In the genomic region with DNA sequence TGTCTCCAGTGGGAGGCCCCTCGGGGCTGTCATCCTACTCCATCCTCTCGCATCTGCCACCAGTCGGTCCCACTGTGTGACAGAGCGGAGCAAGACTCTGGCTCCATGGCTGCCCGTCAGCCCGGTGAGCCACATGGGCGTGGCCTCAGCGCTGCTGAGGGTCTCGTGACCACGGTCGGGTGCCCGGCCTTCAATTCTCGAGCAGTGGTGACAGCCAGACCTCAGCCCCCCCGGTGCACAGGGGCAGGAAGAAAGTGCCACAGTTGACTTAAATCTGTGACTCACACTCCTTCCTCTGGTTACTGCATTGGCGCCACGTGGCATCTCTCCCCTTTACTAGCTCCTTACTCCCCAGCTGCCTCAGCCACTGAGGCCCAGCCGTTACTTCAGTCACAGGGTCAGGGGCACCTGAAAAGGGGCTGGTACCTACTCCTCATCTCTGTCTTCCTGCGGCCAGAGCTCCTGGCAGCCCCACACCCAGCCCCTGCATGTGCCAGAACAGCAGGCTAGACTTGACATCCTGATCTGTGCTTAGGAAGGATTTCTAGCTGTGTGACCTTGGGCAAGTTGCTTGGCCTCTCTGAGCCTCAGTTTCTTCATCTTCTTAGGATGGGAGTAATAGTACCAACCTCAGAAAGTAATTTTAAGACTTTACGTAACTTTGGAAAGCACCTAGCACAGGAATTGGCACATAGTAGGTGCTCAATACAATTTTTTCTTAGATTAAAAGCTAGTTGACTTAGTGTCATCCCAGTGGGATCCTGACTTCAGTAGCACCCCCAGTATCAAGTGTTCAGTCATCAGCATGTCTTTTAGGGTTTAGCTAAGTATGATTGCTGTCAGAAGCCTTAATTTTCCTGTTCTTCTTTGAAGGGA, we compare ENCODE assay signal across 8 cellular contexts.
DNase-seq lines count a peak whose midpoint lies in the region; ATAC-seq and TF ChIP-seq lines count a peak whose summit lies in the region.

No MANE protein-coding gene starts in this region.

- peak; percentile 53 for ATAC-seq in HG03469 (IDR thresholded peaks at IDR 0.05; ENCODE audit: unreplicated experiment)
- ATAC-seq in activated naive CD8-positive, alpha-beta T cell treated with anti-CD3 and anti-CD28 coated beads, Interleukin-2, amount 50 U/mL, for 24 hours, result peak; percentile 70
- peak; percentile 85 to 86 for ATAC-seq in stimulated activated naive B cell treated with anti-CD40 and anti-IgM and Interleukin-4, amounts not matched to agents 10 μg/mL and 1 μg/mL and 100 μg/mL, for 72 hours (replicated peaks)

- H3K9me3 Mint-ChIP-seq in activated CD4-positive, alpha-beta T cell treated with anti-CD3 and anti-CD28 coated beads, Interleukin-2, amount 10 ng/mL, durations not matched to agents 24 days and 14 days, result no peaks in the 10 kb centered on the region
- no peaks in the 10 kb centered on the region for H3K9me3 Mint-ChIP-seq in activated naive CD8-positive, alpha-beta T cell treated with anti-CD3 and anti-CD28 coated beads, Interleukin-2, amount 50 U/mL, for 24 hours
- peaks cover 6 to 10% of the 10 kb centered on the region in 2 donors for H3K9me3 Mint-ChIP-seq in stimulated activated naive B cell treated with anti-CD40 and anti-IgM and Interleukin-4, amounts not matched to agents 10 μg/mL and 1 μg/mL and 100 μg/mL, for 72 hours

- intact Hi-C loops in activated CD4-positive, alpha-beta T cell treated with anti-CD3 and anti-CD28 coated beads, Interleukin-2, amount 10 ng/mL, durations not matched to agents 24 days and 14 days (cut with micrococcal nuclease), result loop anchor here (5.0 kb wide), 1 partner anchor 153 kb away; a partner anchor contains a TSS
- intact Hi-C loops in esophagus muscularis mucosa (cut with DNase I), result no loop called here

- H3K4me2 ChIP-seq in mesendoderm (ENCODE audit: low read length), result no peak overlapping the region

- no peak overlapping the region for H4K5ac ChIP-seq in mesendoderm (ENCODE audit: low read length)

- WGBS in mesendoderm (ENCODE audit: extremely low coverage, insufficient coverage, low lambda C conversion rate), result no CpG with 5 or more reads among the region's 19 CpGs
- 92% methylated on average over 18 of the region's 19 CpGs for WGBS in esophagus muscularis mucosa

- H3K9me3 ChIP-seq in esophagus muscularis mucosa, result no peaks in the 10 kb centered on the region

- no peak for TF ChIP-seq EP300 in esophagus muscularis mucosa (IDR thresholded peaks at IDR 0.05)

- H2BK120ac ChIP-seq in mesendoderm (ENCODE audit: low read depth, low read length), result no peak overlapping the region

- TF ChIP-seq CTCF in esophagus muscularis mucosa (IDR thresholded peaks at IDR 0.05), result no peak

- no peak overlapping the region for H2AK5ac ChIP-seq in mesendoderm (ENCODE audit: low read length)

- DNase-seq in activated CD4-positive, alpha-beta T cell treated with anti-CD3 and anti-CD28 coated beads, Interleukin-2, amount 10 ng/mL, durations not matched to agents 24 days and 14 days, result no peak
- DNase-seq in activated CD4-positive, alpha-beta T cell treated with anti-CD3 and anti-CD28 coated beads, Interleukin-2, amount 50 U/mL, for 1 hour, result no peak
- peak; percentile 65 for DNase-seq in activated naive CD8-positive, alpha-beta T cell treated with anti-CD3 and anti-CD28 coated beads, Interleukin-2, amount 50 U/mL, for 24 hours
- peak; percentile 74 for DNase-seq in stimulated activated naive B cell treated with anti-CD40 and anti-IgM and Interleukin-4, amounts not matched to agents 10 μg/mL and 1 μg/mL and 100 μg/mL, for 72 hours
- DNase-seq in SKM-1 (lab: John Stamatoyannopoulos, UW; ENCODE audit: unreplicated experiment) (no peak), mesendoderm (no peak), esophagus muscularis mucosa (ENCODE audit: extremely low spot score) (no peak)

- H3K79me2 ChIP-seq in mesendoderm (ENCODE audit: control insufficient read depth, insufficient read depth, low read length), result no peaks in the 10 kb centered on the region

- no peak overlapping the region for H3K9ac ChIP-seq in mesendoderm (ENCODE audit: low read length)

- no peaks in the 10 kb centered on the region for H3K27me3 Mint-ChIP-seq in activated CD4-positive, alpha-beta T cell treated with anti-CD3 and anti-CD28 coated beads, Interleukin-2, amount 10 ng/mL, durations not matched to agents 24 days and 14 days
- H3K27me3 Mint-ChIP-seq in activated naive CD8-positive, alpha-beta T cell treated with anti-CD3 and anti-CD28 coated beads, Interleukin-2, amount 50 U/mL, for 24 hours, result no peaks in the 10 kb centered on the region
- H3K27me3 Mint-ChIP-seq in stimulated activated naive B cell treated with anti-CD40 and anti-IgM and Interleukin-4, amounts not matched to agents 10 μg/mL and 1 μg/mL and 100 μg/mL, for 72 hours, result no peaks in the 10 kb centered on the region

- H3K4me1 Mint-ChIP-seq in activated CD4-positive, alpha-beta T cell treated with anti-CD3 and anti-CD28 coated beads, Interleukin-2, amount 10 ng/mL, durations not matched to agents 24 days and 14 days, result peaks cover 26% of the 10 kb centered on the region
- H3K4me1 Mint-ChIP-seq in activated naive CD8-positive, alpha-beta T cell treated with anti-CD3 and anti-CD28 coated beads, Interleukin-2, amount 50 U/mL, for 24 hours, result peaks cover 48% of the 10 kb centered on the region
- peaks cover 46 to 57% of the 10 kb centered on the region in 2 donors for H3K4me1 Mint-ChIP-seq in stimulated activated naive B cell treated with anti-CD40 and anti-IgM and Interleukin-4, amounts not matched to agents 10 μg/mL and 1 μg/mL and 100 μg/mL, for 72 hours

- H3K79me1 ChIP-seq in mesendoderm (ENCODE audit: low read length), result no peaks in the 10 kb centered on the region

- peaks cover 65% of the 10 kb centered on the region for H3K36me3 Mint-ChIP-seq in activated CD4-positive, alpha-beta T cell treated with anti-CD3 and anti-CD28 coated beads, Interleukin-2, amount 10 ng/mL, durations not matched to agents 24 days and 14 days (ENCODE audit: low read depth)
- peaks cover 58% of the 10 kb centered on the region for H3K36me3 Mint-ChIP-seq in activated naive CD8-positive, alpha-beta T cell treated with anti-CD3 and anti-CD28 coated beads, Interleukin-2, amount 50 U/mL, for 24 hours (ENCODE audit: low read depth)
- peaks cover 74 to 84% of the 10 kb centered on the region in 2 donors for H3K36me3 Mint-ChIP-seq in stimulated activated naive B cell treated with anti-CD40 and anti-IgM and Interleukin-4, amounts not matched to agents 10 μg/mL and 1 μg/mL and 100 μg/mL, for 72 hours

- H3K27ac ChIP-seq in mesendoderm (ENCODE audit: low read depth, low read length) (no peak overlapping the region), esophagus muscularis mucosa (replicated peaks in 1 of 4) (no peak overlapping the region)

- TF ChIP-seq POLR2A in esophagus muscularis mucosa (IDR thresholded peaks at IDR 0.05; ENCODE audit: low read depth), result no peak

- H3K4me1 ChIP-seq in mesendoderm (ENCODE audit: control insufficient read depth, low read depth, low read length), result no peaks in the 10 kb centered on the region
- peaks cover 0 to 5% (median 2%) of the 10 kb centered on the region in 4 donors for H3K4me1 ChIP-seq in esophagus muscularis mucosa

- no peak overlapping the region for H2BK5ac ChIP-seq in mesendoderm (ENCODE audit: low read length)

- no peak overlapping the region for H3K4me3 ChIP-seq in mesendoderm (ENCODE audit: low read length)
- no peak overlapping the region for H3K4me3 ChIP-seq in esophagus muscularis mucosa

- H3K23ac ChIP-seq in mesendoderm (ENCODE audit: low read length), result no peak overlapping the region

- H3K27me3 ChIP-seq in mesendoderm (ENCODE audit: insufficient read depth, low read length, poor library complexity) (no peaks in the 10 kb centered on the region), esophagus muscularis mucosa (no peaks in the 10 kb centered on the region)

- H3K4ac ChIP-seq in mesendoderm (ENCODE audit: low read depth, low read length), result no peak overlapping the region

- H3K4me3 Mint-ChIP-seq in activated CD4-positive, alpha-beta T cell treated with anti-CD3 and anti-CD28 coated beads, Interleukin-2, amount 10 ng/mL, durations not matched to agents 24 days and 14 days, result no peak overlapping the region
- H3K4me3 Mint-ChIP-seq in activated naive CD8-positive, alpha-beta T cell treated with anti-CD3 and anti-CD28 coated beads, Interleukin-2, amount 50 U/mL, for 24 hours, result peak overlapping the region; percentile 20
- H3K4me3 Mint-ChIP-seq in stimulated activated naive B cell treated with anti-CD40 and anti-IgM and Interleukin-4, amounts not matched to agents 10 μg/mL and 1 μg/mL and 100 μg/mL, for 72 hours, result peak overlapping the region; percentile 55 to 60

- H4K8ac ChIP-seq in mesendoderm (ENCODE audit: low read depth, low read length), result no peak overlapping the region

- H3K27ac Mint-ChIP-seq in activated CD4-positive, alpha-beta T cell treated with anti-CD3 and anti-CD28 coated beads, Interleukin-2, amount 10 ng/mL, durations not matched to agents 24 days and 14 days, result peak overlapping the region; percentile 77
- peak overlapping the region; percentile 96 for H3K27ac Mint-ChIP-seq in activated naive CD8-positive, alpha-beta T cell treated with anti-CD3 and anti-CD28 coated beads, Interleukin-2, amount 50 U/mL, for 24 hours
- H3K27ac Mint-ChIP-seq in stimulated activated naive B cell treated with anti-CD40 and anti-IgM and Interleukin-4, amounts not matched to agents 10 μg/mL and 1 μg/mL and 100 μg/mL, for 72 hours, result peak overlapping the region; percentile 94

- no peak overlapping the region for H3K56ac ChIP-seq in mesendoderm (ENCODE audit: low read length)

- no peak overlapping the region for H2BK15ac ChIP-seq in mesendoderm (replicated peaks; ENCODE audit: low read depth)

- H3K36me3 ChIP-seq in mesendoderm (ENCODE audit: control insufficient read depth, insufficient read depth, low read length) (peaks cover 20% of the 10 kb centered on the region), esophagus muscularis mucosa (peaks cover 31 to 88% (median 83%) of the 10 kb centered on the region in 4 donors)

- no peak overlapping the region for H3K18ac ChIP-seq in mesendoderm (ENCODE audit: low read length)

Comparison
In these comparisons a context has a peak if more than half of its experiments do, and no peak if none do; other contexts are left out.
1. DNase-seq: peak in activated naive CD8-positive, alpha-beta T cell treated with anti-CD3 and anti-CD28 coated beads, Interleukin-2, amount 50 U/mL, for 24 hours (single experiment) and stimulated activated naive B cell treated with anti-CD40 and anti-IgM and Interleukin-4, amounts not matched to agents 10 μg/mL and 1 μg/mL and 100 μg/mL, for 72 hours (single experiment); none in activated CD4-positive, alpha-beta T cell treated with anti-CD3 and anti-CD28 coated beads, Interleukin-2, amount 10 ng/mL, durations not matched to agents 24 days and 14 days (single experiment), activated CD4-positive, alpha-beta T cell treated with anti-CD3 and anti-CD28 coated beads, Interleukin-2, amount 50 U/mL, for 1 hour (single experiment), SKM-1 (single experiment), mesendoderm (single experiment) and esophagus muscularis mucosa (single experiment).
2. Peak in every context shown above with its lines, with median percentiles within 50 percentile points of each other: H3K27ac Mint-ChIP-seq and ATAC-seq.